Comparison of ENCODE assay signal across 11 cellular contexts in genomic region chr20:2820084-2820895, GRCh38. TPM values are rescaled to one million over a fixed set of nuclear protein-coding genes. Genes with fewer than 3 reads are reported as not detected.
DNase-seq lines count a peak whose midpoint lies in the region; ATAC-seq and TF ChIP-seq lines count a peak whose summit lies in the region.
"Had no signal": no experiment of that assay in that cellular context is flagged by ENCODE, and none has a peak within 500 bp of the region (broad histone marks: within the 10 kb centered on the region; RNA-seq: fewer than 3 reads in every experiment).

No MANE protein-coding gene starts in this region.

- H3K9me3 ChIP-seq in upper lobe of left lung: no peaks in the 10 kb centered on the region

- peaks cover 2 to 21% (median 13%) of the 10 kb centered on the region in 4 donors for H3K27me3 ChIP-seq in upper lobe of left lung

- TF ChIP-seq EP300 in upper lobe of left lung (IDR thresholded peaks at IDR 0.05): no peak

- H3K4me1 ChIP-seq in upper lobe of left lung: peaks cover 0 to 17% (median 0%) of the 10 kb centered on the region in 4 donors

- TF ChIP-seq POLR2A in upper lobe of left lung (IDR thresholded peaks at IDR 0.05): no peak

- H3K27ac ChIP-seq in coronary artery (no peak overlapping the region), upper lobe of left lung (no peak overlapping the region), caudate nucleus (ENCODE audit: low read depth, low read length) (no peak overlapping the region)

- TF ChIP-seq CTCF in coronary artery (IDR thresholded peaks at IDR 0.05) (no peak), upper lobe of left lung (IDR thresholded peaks at IDR 0.05) (no peak)

- H3K4me3 ChIP-seq in coronary artery: peak overlapping the region; percentile 36
- no peak overlapping the region for H3K4me3 ChIP-seq in upper lobe of left lung

- ATAC-seq in upper lobe of left lung (ENCODE audit: low FRiP score in 2 of 2): peak; percentile 16 to 52
- no peak for ATAC-seq in HG03571 (IDR thresholded peaks at IDR 0.05; ENCODE audit: unreplicated experiment)

- 37 to 47% methylated on average over 32 of the region's 32 CpGs for WGBS in upper lobe of left lung, 2 donors

- no peaks in the 10 kb centered on the region for H3K36me3 ChIP-seq in upper lobe of left lung

- peak; percentile 14 for DNase-seq in activated effector memory CD4-positive, alpha-beta T cell treated with anti-CD3 and anti-CD28 coated beads, Interleukin-2, amount 50 U/mL, for 16 hours
- no peak for DNase-seq in activated effector memory CD4-positive, alpha-beta T cell treated with Interleukin-2 at 50 U/mL for 16 hours
- DNase-seq in coronary artery (ENCODE audit: low spot score): peak; percentile 64
- peak; percentile 92 for DNase-seq in islet precursor cell
- peak in 1 of 2 donors; percentile 36 for DNase-seq in upper lobe of left lung
- no peak for DNase-seq in NOMO-1 (lab: John Stamatoyannopoulos, UW; ENCODE audit: unreplicated experiment in 2 of 2)
- no peak for DNase-seq in caudate nucleus (lab: John Stamatoyannopoulos, UW)

RNA-seq across cellular contexts. Expression of gene TMEM239, which starts 4.1 kb away (rescaled TPM):
- not detected for total RNA-seq in upper lobe of left lung
- total RNA-seq: epithelial cell of proximal tubule, lung microvascular endothelial cell, skeletal muscle tissue had no signal

RNA-seq across cellular contexts. Expression of gene C20orf141, which starts 5.5 kb away (rescaled TPM):
- not detected for total RNA-seq in upper lobe of left lung
- total RNA-seq: epithelial cell of proximal tubule, lung microvascular endothelial cell, skeletal muscle tissue had no signal

RNA-seq across cellular contexts. Expression of gene CPXM1, which starts 19.9 kb away (rescaled TPM):
- 10 to 100 TPM in 1 of 6 donors, 1 to 10 TPM in 1, under 1 TPM in 3, not detected in 1; 0.15 to 13.0 (median 0.55) TPM for total RNA-seq in upper lobe of left lung

RNA-seq across cellular contexts. Expression of gene PCED1A, which starts 20.2 kb away (rescaled TPM):
- total RNA-seq in upper lobe of left lung: 100 to 1,000 TPM in 1 of 6 donors, 10 to 100 TPM in 5; 28.7 to 185 (median 49.1) TPM

RNA-seq across cellular contexts. Expression of gene VPS16, which starts 20.3 kb away (rescaled TPM):
- total RNA-seq in upper lobe of left lung: 10 to 100 TPM; 22.6 to 53.4 (median 38.2) TPM

Comparison
In these comparisons a context has a peak if more than half of its experiments do, and no peak if none do; other contexts are left out.
1. DNase-seq: peak in activated effector memory CD4-positive, alpha-beta T cell treated with anti-CD3 and anti-CD28 coated beads, Interleukin-2, amount 50 U/mL, for 16 hours (single experiment), coronary artery (single experiment) and islet precursor cell (single experiment); none in activated effector memory CD4-positive, alpha-beta T cell treated with Interleukin-2 at 50 U/mL for 16 hours (single experiment), NOMO-1 (0 of 2) and caudate nucleus (0 of 61).